ENCODE assay signal across 33 cellular contexts in genomic region chr12:7605900-7606465, GRCh38. TPM values are rescaled to one million over a fixed set of nuclear protein-coding genes. Genes with fewer than 3 reads are reported as not detected.
"Had no signal": no experiment of that assay in that cellular context is flagged by ENCODE, and none has a peak within 500 bp of the region (broad histone marks: within the 10 kb centered on the region; RNA-seq: fewer than 3 reads in every experiment).

No MANE protein-coding gene starts in this region.

- H3K36me3 ChIP-seq: brain microvascular endothelial cell, esophagus muscularis mucosa, gastrocnemius medialis, heart left ventricle had no signal

- DNase-seq: activated CD4-positive, alpha-beta memory T cell treated with anti-CD3 and anti-CD28 coated beads for 36 hours; activated CD4-positive, alpha-beta T cell treated with anti-CD3 and anti-CD28 coated beads for 36 hours; activated CD4-positive, alpha-beta T cell treated with anti-CD3 and anti-CD28 coated beads, Interleukin-2, amount 10 ng/mL, durations not matched to agents 24 days and 14 days; activated CD4-positive, CD25-positive, alpha-beta regulatory T cell; activated CD4-positive, CD25-positive, alpha-beta regulatory T cell treated with anti-CD3 and anti-CD28 coated beads, Interleukin-2, amount 50 U/mL, for 72 hours; activated CD8-positive, alpha-beta memory T cell treated with anti-CD3 and anti-CD28 coated beads, Interleukin-2, amount 10 ng/mL, durations not matched to agents 7 days and 5 days; activated CD8-positive, alpha-beta memory T cell treated with anti-CD3 and anti-CD28 coated beads, Interleukin-2, amount 50 U/mL, for 4 hours; activated CD8-positive, alpha-beta T cell treated with anti-CD3 and anti-CD28 coated beads, Interleukin-2, amount 10 ng/mL, durations not matched to agents 7 days and 5 days; activated effector memory CD4-positive, alpha-beta T cell treated with Interleukin-2 at 50 U/mL for 16 hours; activated gamma-delta T cell treated with Interleukin-2 at 50 U/mL for 16 hours; activated naive CD4-positive, alpha-beta T cell treated with anti-CD3 and anti-CD28 coated beads, Interleukin-2, amount 50 U/mL, for 16 hours; activated naive CD4-positive, alpha-beta T cell treated with Interleukin-2 at 50 U/mL for 16 hours; activated T-cell treated with anti-CD3 and anti-CD28 coated beads, Interleukin-2, amount 50 U/mL, for 24 hours; amniotic stem cell; anterior cingulate cortex; brain microvascular endothelial cell; dorsolateral prefrontal cortex; effector memory CD4-positive, alpha-beta T cell; erythroblast; foreskin keratinocyte; gastrocnemius medialis; glutamatergic neuron; heart left ventricle; T-helper 17 cell; T1000 had no signal

- FAIRE-seq: astrocyte, bronchial epithelial cell had no signal

- H3K27ac ChIP-seq: brain microvascular endothelial cell, coronary artery, dorsolateral prefrontal cortex, esophagus muscularis mucosa, foreskin keratinocyte, gastrocnemius medialis, heart left ventricle had no signal

- H3K9me3 ChIP-seq: gastrocnemius medialis had no signal

- H3K27me3 ChIP-seq: brain microvascular endothelial cell, dorsolateral prefrontal cortex, esophagus muscularis mucosa, foreskin keratinocyte, gastrocnemius medialis had no signal

- ATAC-seq: activated CD4-positive, alpha-beta T cell treated with anti-CD3 and anti-CD28 coated beads for 36 hours; activated CD8-positive, alpha-beta memory T cell treated with anti-CD3 and anti-CD28 coated beads, Interleukin-2, amount 10 ng/mL, durations not matched to agents 7 days and 5 days; activated CD8-positive, alpha-beta T cell treated with anti-CD3 and anti-CD28 coated beads, Interleukin-2, amount 10 ng/mL, durations not matched to agents 7 days and 5 days; activated T-helper 17 cell treated with anti-CD3 and anti-CD28 coated beads, Interleukin-2, amount 50 U/mL, for 72 hours; foreskin keratinocyte; gastrocnemius medialis; heart left ventricle; T-helper 17 cell had no signal

- H3K4me1 ChIP-seq: esophagus muscularis mucosa, foreskin keratinocyte, gastrocnemius medialis had no signal

- H3K4me3 ChIP-seq: coronary artery, dorsolateral prefrontal cortex, esophagus muscularis mucosa, gastrocnemius medialis, heart left ventricle had no signal

RNA-seq across cellular contexts. Expression of gene APOBEC1, which starts 59.7 kb away (rescaled TPM):
- total RNA-seq: activated CD4-positive, alpha-beta memory T cell treated with anti-CD3 and anti-CD28 coated beads for 36 hours; activated CD4-positive, alpha-beta T cell treated with anti-CD3 and anti-CD28 coated beads for 36 hours; activated CD4-positive, alpha-beta T cell treated with anti-CD3 and anti-CD28 coated beads, Interleukin-2, amount 10 ng/mL, durations not matched to agents 24 days and 14 days; activated CD8-positive, alpha-beta memory T cell treated with anti-CD3 and anti-CD28 coated beads for 36 hours; activated CD8-positive, alpha-beta memory T cell treated with anti-CD3 and anti-CD28 coated beads, Interleukin-2, amount 10 ng/mL, durations not matched to agents 7 days and 5 days; activated CD8-positive, alpha-beta T cell treated with anti-CD3 and anti-CD28 coated beads, Interleukin-2, amount 10 ng/mL, durations not matched to agents 7 days and 5 days; activated T-helper 17 cell treated with anti-CD3 and anti-CD28 coated beads, Interleukin-2, amount 50 U/mL, for 72 hours; astrocyte; bronchial epithelial cell; cardiac septum; cerebellum; dorsolateral prefrontal cortex; esophagus muscularis mucosa; foreskin keratinocyte; gastrocnemius medialis; heart left ventricle; T-helper 17 cell had no signal
